9 cellular contexts compared by ENCODE assay signal in genomic region chr11:5624489-5625278, GRCh38. TPM values are rescaled to one million over a fixed set of nuclear protein-coding genes. Genes with fewer than 3 reads are reported as not detected.
DNase-seq lines count a peak whose midpoint lies in the region; ATAC-seq and TF ChIP-seq lines count a peak whose summit lies in the region.
"Had no signal": no experiment of that assay in that cellular context is flagged by ENCODE, and none has a peak within 500 bp of the region (broad histone marks: within the 10 kb centered on the region; RNA-seq: fewer than 3 reads in every experiment).

Gene TRIM34 (plus strand): TSS chr11:5625001. CDS start chr11:5632332, 7,331 bp downstream.

- no peaks in the 10 kb centered on the region for H3K9me3 Mint-ChIP-seq in activated naive CD4-positive, alpha-beta T cell treated with anti-CD3 and anti-CD28 coated beads, Interleukin-2, amount 50 U/mL, for 24 hours
- H3K9me3 Mint-ChIP-seq in progenitor cell of endocrine pancreas (ENCODE audit: low read depth) = peaks cover 5% of the 10 kb centered on the region

- intact Hi-C loops in Right ventricle myocardium superior (cut with DNase I) = no loop called here
- intact Hi-C loops in vagina (cut with DNase I) = no loop called here

- H3K27ac ChIP-seq in RWPE2 (ENCODE audit: poor library complexity, severe bottlenecking) = peak within 1 kb of the TSS; percentile 19
- peak within 1 kb of the TSS; percentile 71 for H3K27ac ChIP-seq in vagina
- H3K27ac ChIP-seq: C4-2B had no signal

- H3K36me3 ChIP-seq in RWPE2 (ENCODE audit: low read depth) = no peaks in the 10 kb centered on the region
- H3K36me3 ChIP-seq in vagina = no peaks in the 10 kb centered on the region

- H3K4me3 Mint-ChIP-seq in activated naive CD4-positive, alpha-beta T cell treated with anti-CD3 and anti-CD28 coated beads, Interleukin-2, amount 50 U/mL, for 24 hours = peak within 1 kb of the TSS; percentile 93
- peak within 1 kb of the TSS; percentile 56 for H3K4me3 Mint-ChIP-seq in progenitor cell of endocrine pancreas (ENCODE audit: low read depth)

- H3K9me3 ChIP-seq in RWPE2 (ENCODE audit: severe bottlenecking) (no peaks in the 10 kb centered on the region), vagina (no peaks in the 10 kb centered on the region)

- TF ChIP-seq POLR2A in vagina (IDR thresholded peaks at IDR 0.05) = no peak

- peaks cover 9% of the 10 kb centered on the region for H3K36me3 Mint-ChIP-seq in activated naive CD4-positive, alpha-beta T cell treated with anti-CD3 and anti-CD28 coated beads, Interleukin-2, amount 50 U/mL, for 24 hours
- H3K36me3 Mint-ChIP-seq in progenitor cell of endocrine pancreas (ENCODE audit: insufficient read depth) = no peaks in the 10 kb centered on the region

- H3K4me1 Mint-ChIP-seq in activated naive CD4-positive, alpha-beta T cell treated with anti-CD3 and anti-CD28 coated beads, Interleukin-2, amount 50 U/mL, for 24 hours = peaks cover 52% of the 10 kb centered on the region
- H3K4me1 Mint-ChIP-seq in progenitor cell of endocrine pancreas (ENCODE audit: low read depth) = peaks cover 32% of the 10 kb centered on the region

- no peaks in the 10 kb centered on the region for H3K27me3 Mint-ChIP-seq in activated naive CD4-positive, alpha-beta T cell treated with anti-CD3 and anti-CD28 coated beads, Interleukin-2, amount 50 U/mL, for 24 hours
- no peaks in the 10 kb centered on the region for H3K27me3 Mint-ChIP-seq in progenitor cell of endocrine pancreas

- H3K27me3 ChIP-seq in RWPE2 (ENCODE audit: insufficient read depth, poor library complexity, severe bottlenecking) (no peaks in the 10 kb centered on the region), vagina (no peaks in the 10 kb centered on the region)

- peak; percentile 97 for ATAC-seq in HG03108 (IDR thresholded peaks at IDR 0.05; ENCODE audit: unreplicated experiment)
- peak; percentile 68 for ATAC-seq in RWPE2 (ENCODE audit: low read depth)
- ATAC-seq in Right ventricle myocardium superior (ENCODE audit: poor library complexity) = peak; percentile 97

- H3K27ac Mint-ChIP-seq in activated naive CD4-positive, alpha-beta T cell treated with anti-CD3 and anti-CD28 coated beads, Interleukin-2, amount 50 U/mL, for 24 hours = peak within 1 kb of the TSS; percentile 96
- peak within 1 kb of the TSS; percentile 67 for H3K27ac Mint-ChIP-seq in progenitor cell of endocrine pancreas

- peak within 1 kb of the TSS; percentile 38 for H3K4me3 ChIP-seq in RWPE2 (ENCODE audit: severe bottlenecking)
- peak within 1 kb of the TSS; percentile 51 to 59 for H3K4me3 ChIP-seq in vagina

- H3K4me1 ChIP-seq in RWPE2 (ENCODE audit: insufficient read depth, poor library complexity, severe bottlenecking) = peaks cover 49% of the 10 kb centered on the region
- H3K4me1 ChIP-seq in vagina = peaks cover 36% of the 10 kb centered on the region

- DNase-seq in activated gamma-delta T cell treated with Interleukin-2 at 50 U/mL for 16 hours (peak; percentile 55), activated gamma-delta T cell (lab: John Stamatoyannopoulos, UW) (no peak), RWPE2 (ENCODE audit: low spot score) (no peak), Right ventricle myocardium superior (no peak), progenitor cell of endocrine pancreas (ENCODE audit: low spot score, unreplicated experiment) (no peak), vagina (ENCODE audit: extremely low spot score in 2 of 2) (no peak)

- TF ChIP-seq CTCF in RWPE2 (IDR thresholded peaks at IDR 0.05; ENCODE audit: poor library complexity, severe bottlenecking) (no peak), progenitor cell of endocrine pancreas (IDR thresholded peaks at IDR 0.05; ENCODE audit: unreplicated experiment) (no peak), vagina (IDR thresholded peaks at IDR 0.05) (no peak)

RNA-seq across cellular contexts. Expression of gene TRIM34, which starts in this region (rescaled TPM):
- 1.6 TPM for total RNA-seq in Right ventricle myocardium superior
- 2.0 TPM in 2 replicates for total RNA-seq in progenitor cell of endocrine pancreas
- 6.9 TPM for total RNA-seq in vagina
